In the genomic region with DNA sequence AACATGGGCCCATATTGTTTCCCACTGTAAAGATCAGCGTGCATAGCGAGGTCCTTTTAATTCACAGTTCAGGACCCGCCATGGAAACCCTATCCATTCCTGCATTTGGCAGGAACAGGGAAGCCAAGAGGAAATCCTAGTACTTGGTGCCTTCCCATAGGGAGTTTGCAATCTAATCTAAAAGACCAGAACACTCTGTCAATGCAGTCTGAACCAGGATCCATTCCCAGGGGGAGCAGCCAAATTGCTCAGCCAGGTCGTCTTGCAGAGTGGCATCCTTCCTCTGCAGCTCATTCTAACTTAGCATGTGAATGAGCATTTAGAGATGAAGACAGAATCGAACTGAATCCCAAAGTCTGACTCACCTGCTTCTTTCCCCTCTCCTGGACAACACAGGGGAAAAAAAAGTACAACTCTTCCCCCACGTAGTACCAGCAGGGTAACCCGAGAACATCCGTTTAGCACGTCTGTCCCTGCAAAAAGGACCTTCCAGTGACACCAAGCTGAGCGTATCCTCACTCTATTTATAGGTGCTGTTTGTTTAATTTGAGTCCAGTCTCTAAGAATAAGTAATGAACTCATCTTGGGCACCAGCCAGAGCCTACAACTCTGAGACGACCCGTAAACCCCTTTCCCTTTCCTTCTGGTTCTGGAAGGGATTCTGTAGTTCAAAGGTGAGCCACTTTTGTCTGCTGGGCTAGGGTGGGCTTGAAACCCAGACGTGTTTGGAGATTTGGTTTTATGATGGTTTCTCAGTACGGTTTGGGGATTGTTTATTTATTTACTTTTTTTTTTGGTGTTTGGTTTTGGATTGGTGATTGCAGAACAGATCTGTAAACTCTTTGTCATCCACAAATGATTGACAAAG, we compare ENCODE assay signal across 1 cellular context.
A peak's percentile ranks its signal among the peaks of the same experiment; 100 is the strongest.
TF ChIP-seq lines count a peak whose summit lies in the region.

No MANE protein-coding gene starts in this region.

TF ChIP-seq in HEK293, 187 proteins besides CTCF, POLR2A, EP300 and RAD21 (continued from another document):
- TF ChIP-seq, protein P1, sequence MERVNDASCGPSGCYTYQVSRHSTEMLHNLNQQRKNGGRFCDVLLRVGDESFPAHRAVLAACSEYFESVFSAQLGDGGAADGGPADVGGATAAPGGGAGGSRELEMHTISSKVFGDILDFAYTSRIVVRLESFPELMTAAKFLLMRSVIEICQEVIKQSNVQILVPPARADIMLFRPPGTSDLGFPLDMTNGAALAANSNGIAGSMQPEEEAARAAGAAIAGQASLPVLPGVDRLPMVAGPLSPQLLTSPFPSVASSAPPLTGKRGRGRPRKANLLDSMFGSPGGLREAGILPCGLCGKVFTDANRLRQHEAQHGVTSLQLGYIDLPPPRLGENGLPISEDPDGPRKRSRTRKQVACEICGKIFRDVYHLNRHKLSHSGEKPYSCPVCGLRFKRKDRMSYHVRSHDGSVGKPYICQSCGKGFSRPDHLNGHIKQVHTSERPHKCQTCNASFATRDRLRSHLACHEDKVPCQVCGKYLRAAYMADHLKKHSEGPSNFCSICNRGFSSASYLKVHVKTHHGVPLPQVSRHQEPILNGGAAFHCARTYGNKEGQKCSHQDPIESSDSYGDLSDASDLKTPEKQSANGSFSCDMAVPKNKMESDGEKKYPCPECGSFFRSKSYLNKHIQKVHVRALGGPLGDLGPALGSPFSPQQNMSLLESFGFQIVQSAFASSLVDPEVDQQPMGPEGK (tag by site-specific recombination; IDR thresholded peaks at IDR 0.05) = 0 out of 2 replicates have a peak, but pooled peaks have one; percentile 23
- TF ChIP-seq MZF1 (tag by site-specific recombination; IDR thresholded peaks at IDR 0.05; ENCODE audit: borderline replicate concordance) (no peak), REPIN1 (tag by site-specific recombination; IDR thresholded peaks at IDR 0.05; ENCODE audit: low read depth) (no peak), ZNF555 (tag by site-specific recombination; conservative IDR thresholded peaks at IDR 0.05) (no peak), ZNF423 (tag by site-specific recombination; IDR thresholded peaks at IDR 0.05) (no peak)
- TF ChIP-seq, protein P2, sequence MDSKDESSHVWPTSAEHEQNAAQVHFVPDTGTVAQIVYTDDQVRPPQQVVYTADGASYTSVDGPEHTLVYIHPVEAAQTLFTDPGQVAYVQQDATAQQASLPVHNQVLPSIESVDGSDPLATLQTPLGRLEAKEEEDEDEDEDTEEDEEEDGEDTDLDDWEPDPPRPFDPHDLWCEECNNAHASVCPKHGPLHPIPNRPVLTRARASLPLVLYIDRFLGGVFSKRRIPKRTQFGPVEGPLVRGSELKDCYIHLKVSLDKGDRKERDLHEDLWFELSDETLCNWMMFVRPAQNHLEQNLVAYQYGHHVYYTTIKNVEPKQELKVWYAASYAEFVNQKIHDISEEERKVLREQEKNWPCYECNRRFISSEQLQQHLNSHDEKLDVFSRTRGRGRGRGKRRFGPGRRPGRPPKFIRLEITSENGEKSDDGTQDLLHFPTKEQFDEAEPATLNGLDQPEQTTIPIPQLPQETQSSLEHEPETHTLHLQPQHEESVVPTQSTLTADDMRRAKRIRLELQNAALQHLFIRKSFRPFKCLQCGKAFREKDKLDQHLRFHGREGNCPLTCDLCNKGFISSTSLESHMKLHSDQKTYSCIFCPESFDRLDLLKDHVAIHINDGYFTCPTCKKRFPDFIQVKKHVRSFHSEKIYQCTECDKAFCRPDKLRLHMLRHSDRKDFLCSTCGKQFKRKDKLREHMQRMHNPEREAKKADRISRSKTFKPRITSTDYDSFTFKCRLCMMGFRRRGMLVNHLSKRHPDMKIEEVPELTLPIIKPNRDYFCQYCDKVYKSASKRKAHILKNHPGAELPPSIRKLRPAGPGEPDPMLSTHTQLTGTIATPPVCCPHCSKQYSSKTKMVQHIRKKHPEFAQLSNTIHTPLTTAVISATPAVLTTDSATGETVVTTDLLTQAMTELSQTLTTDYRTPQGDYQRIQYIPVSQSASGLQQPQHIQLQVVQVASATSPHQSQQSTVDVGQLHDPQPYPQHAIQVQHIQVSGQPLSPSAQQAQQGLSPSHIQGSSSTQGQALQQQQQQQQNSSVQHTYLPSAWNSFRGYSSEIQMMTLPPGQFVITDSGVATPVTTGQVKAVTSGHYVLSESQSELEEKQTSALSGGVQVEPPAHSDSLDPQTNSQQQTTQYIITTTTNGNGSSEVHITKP (tag by site-specific recombination; IDR thresholded peaks at IDR 0.05) = peak; percentile 90
